ENCODE assay signal across 15 cellular contexts in genomic region chr7:127317447-127317961, GRCh38.
"Had no signal": no experiment of that assay in that cellular context is flagged by ENCODE, and none has a peak within 500 bp of the region (broad histone marks: within the 10 kb centered on the region; RNA-seq: fewer than 3 reads in every experiment).

No MANE protein-coding gene starts in this region.

- H3K9me3 ChIP-seq: ascending aorta, gastrocnemius medialis, prostate gland, uterus had no signal

- H3K4me3 ChIP-seq: ascending aorta, gastrocnemius medialis, left ventricle myocardium inferior, prostate gland, stomach, uterus had no signal

- H3K36me3 ChIP-seq: ascending aorta, gastrocnemius medialis, left ventricle myocardium inferior, prostate gland, stomach, uterus had no signal

- H3K4me1 ChIP-seq: ascending aorta, gastrocnemius medialis, left ventricle myocardium inferior, prostate gland, stomach, uterus had no signal

- H3K27me3 ChIP-seq: ascending aorta, stomach, uterus had no signal

- DNase-seq: activated CD4-positive, CD25-positive, alpha-beta regulatory T cell; activated gamma-delta T cell; caudate nucleus; effector memory CD8-positive, alpha-beta T cell; erythroblast; gastrocnemius medialis; left ventricle myocardium inferior; mesendoderm; nephron progenitor cell; stimulated activated CD4-positive, alpha-beta T cell treated with anti-CD3 and anti-CD28 coated beads, Interleukin-12 subunit alpha, Interleukin-12 subunit beta, amount 100 ng/mL, for 4 hours; stomach; uterus had no signal

- ATAC-seq: effector memory CD8-positive, alpha-beta T cell; gastrocnemius medialis; sciatic nerve had no signal

- H3K27ac ChIP-seq: ascending aorta, gastrocnemius medialis, left ventricle myocardium inferior, prostate gland, stomach, uterus had no signal
